In genomic region chr2:173119944-173120343, GRCh38 we compare ENCODE assay signal across 1 cellular context.
TF ChIP-seq lines count a peak whose summit lies in the region.

No MANE protein-coding gene starts in this region.

TF ChIP-seq in SK-N-SH treated with all-trans-retinoic acid at 6 μM for 48 hours, 23 proteins besides CTCF, POLR2A, EP300 and RAD21 (continued from another document):
- TF ChIP-seq CSRNP3 (CRISPR knock-in tag; IDR thresholded peaks at IDR 0.05) (no peak), PATZ1 (CRISPR knock-in tag; IDR thresholded peaks at IDR 0.05; ENCODE audit: borderline replicate concordance) (no peak), ZNF565 (CRISPR knock-in tag; conservative IDR thresholded peaks at IDR 0.05; ENCODE audit: low read depth) (no peak), TOX (CRISPR knock-in tag; IDR thresholded peaks at IDR 0.05; ENCODE audit: borderline replicate concordance) (no peak)
